In genomic region chr5:107671742-107672211, GRCh38 we compare ENCODE assay signal across 8 cellular contexts. TPM values are rescaled to one million over a fixed set of nuclear protein-coding genes. Genes with fewer than 3 reads are reported as not detected.
A peak's percentile ranks its signal among the peaks of the same experiment; 100 is the strongest.
DNase-seq lines count a peak whose midpoint lies in the region; ATAC-seq and TF ChIP-seq lines count a peak whose summit lies in the region.

No MANE protein-coding gene starts in this region.

- POLR2A ChIA-PET in BJ (lab: Charles Lee), result no interaction called here

- peak overlapping the region; percentile 86 for H2AFZ ChIP-seq in GM23338

- CTCF ChIA-PET in BJ (lab: Yijun Ruan, JAX), result no interaction called here

- no peaks in the 10 kb centered on the region for H3K9me2 ChIP-seq in GM23338 (ENCODE audit: insufficient read depth)

- H3K27me3 ChIP-seq in BJ (ENCODE audit: control insufficient read depth, insufficient read depth, low read length), result peaks cover 16% of the 10 kb centered on the region
- peaks cover 42% of the 10 kb centered on the region for H3K27me3 ChIP-seq in GM23338 (ENCODE audit: insufficient read depth)

- no peaks in the 10 kb centered on the region for H4K20me1 ChIP-seq in GM23338 (replicated peaks; ENCODE audit: insufficient read depth)

- no peak for DNase-seq in BJ (ENCODE audit: low read depth)
- DNase-seq in GM23338 (ENCODE audit: low spot score), result peak; percentile 72
- peak; percentile 82 for DNase-seq in NCI-H345 (lab: John Stamatoyannopoulos, UW)
- DNase-seq in astrocyte of the hippocampus (ENCODE audit: low read depth, low spot score), result peak; percentile 67
- peak; percentile 50 for DNase-seq in inferior parietal cortex (ENCODE audit: extremely low spot score)
- no peak for DNase-seq in stimulated activated effector memory CD8-positive, alpha-beta T cell treated with anti-CD3 and anti-CD28 coated beads, Interleukin-12 subunit alpha, Interleukin-12 subunit beta, amount 100 ng/mL, for 72 hours (ENCODE audit: low spot score in 2 of 2)
- no peak for DNase-seq in GM19240 (ENCODE audit: insufficient read length, low spot score)

- no peaks in the 10 kb centered on the region for H3K36me3 Mint-ChIP-seq in GM23338 (ENCODE audit: low read depth)
- H3K36me3 Mint-ChIP-seq in stimulated activated effector memory CD8-positive, alpha-beta T cell treated with anti-CD3 and anti-CD28 coated beads, Interleukin-12 subunit alpha, Interleukin-12 subunit beta, amount 100 ng/mL, for 72 hours, result no peaks in the 10 kb centered on the region

- H3K36me3 ChIP-seq in BJ (ENCODE audit: control insufficient read depth, insufficient read depth, low read length), result no peaks in the 10 kb centered on the region
- no peaks in the 10 kb centered on the region for H3K36me3 ChIP-seq in GM23338 (ENCODE audit: insufficient read depth)

- ATAC-seq in GM23338 (peak; percentile 1), GM21576 (IDR thresholded peaks at IDR 0.05; ENCODE audit: unreplicated experiment) (no peak)
- ATAC-seq in stimulated activated effector memory CD8-positive, alpha-beta T cell treated with anti-CD3 and anti-CD28 coated beads, Interleukin-12 subunit alpha, Interleukin-12 subunit beta, amount 100 ng/mL, for 72 hours, result no peak

- H3K4me3 ChIP-seq in BJ (ENCODE audit: low read depth, low read length) (peak overlapping the region; percentile 45), GM23338 (peak overlapping the region; percentile 86)

- TF ChIP-seq CTCF in BJ (IDR thresholded peaks at IDR 0.05; ENCODE audit: insufficient read depth, low read depth, low read length) (no peak), GM23338 (conservative IDR thresholded peaks at IDR 0.05; ENCODE audit: low read depth in 2 of 2) (no peak)

- H3K4me2 ChIP-seq in GM23338, result peak overlapping the region; percentile 91

- H3K27ac ChIP-seq in GM23338 (ENCODE audit: low read depth), result no peak overlapping the region

- H3K27ac Mint-ChIP-seq in GM23338, result peak overlapping the region; percentile 72; the same call in 1 of the 2 replicates
- no peak overlapping the region for H3K27ac Mint-ChIP-seq in stimulated activated effector memory CD8-positive, alpha-beta T cell treated with anti-CD3 and anti-CD28 coated beads, Interleukin-12 subunit alpha, Interleukin-12 subunit beta, amount 100 ng/mL, for 72 hours

- peak overlapping the region; percentile 82 for H3K4me3 Mint-ChIP-seq in GM23338
- peak overlapping the region; percentile 75 for H3K4me3 Mint-ChIP-seq in stimulated activated effector memory CD8-positive, alpha-beta T cell treated with anti-CD3 and anti-CD28 coated beads, Interleukin-12 subunit alpha, Interleukin-12 subunit beta, amount 100 ng/mL, for 72 hours

- peaks cover 29% of the 10 kb centered on the region for H3K4me1 ChIP-seq in GM23338 (ENCODE audit: insufficient read depth)

- H3K27me3 Mint-ChIP-seq in GM23338 (ENCODE audit: insufficient read depth, low read depth, poor library complexity), result peaks cover 31% of the 10 kb centered on the region

- peaks cover 28% of the 10 kb centered on the region for H3K79me2 ChIP-seq in GM23338 (replicated peaks; ENCODE audit: insufficient read depth)

- H3K9me3 Mint-ChIP-seq in GM23338, result no peaks in the 10 kb centered on the region
- H3K9me3 Mint-ChIP-seq in stimulated activated effector memory CD8-positive, alpha-beta T cell treated with anti-CD3 and anti-CD28 coated beads, Interleukin-12 subunit alpha, Interleukin-12 subunit beta, amount 100 ng/mL, for 72 hours, result no peaks in the 10 kb centered on the region

- H3F3A ChIP-seq in GM23338 (replicated peaks; ENCODE audit: low read depth), result no peaks in the 10 kb centered on the region

- peaks cover 32% of the 10 kb centered on the region for H3K4me1 Mint-ChIP-seq in GM23338
- peaks cover 31% of the 10 kb centered on the region for H3K4me1 Mint-ChIP-seq in stimulated activated effector memory CD8-positive, alpha-beta T cell treated with anti-CD3 and anti-CD28 coated beads, Interleukin-12 subunit alpha, Interleukin-12 subunit beta, amount 100 ng/mL, for 72 hours

TF ChIP-seq in GM23338, 12 proteins besides CTCF, POLR2A, EP300 and RAD21 (continues in another document):
- no peak for TF ChIP-seq ZNF114 (CRISPR knock-in tag; IDR thresholded peaks at IDR 0.05)
- no peak for TF ChIP-seq EZH2phosphoT487 (IDR thresholded peaks at IDR 0.05; ENCODE audit: unreplicated experiment)
- TF ChIP-seq ZNF331 (CRISPR knock-in tag; IDR thresholded peaks at IDR 0.05; ENCODE audit: low read depth), result no peak
- TF ChIP-seq STAT1 (IDR thresholded peaks at IDR 0.05; ENCODE audit: unreplicated experiment), result no peak
- TF ChIP-seq REST (IDR thresholded peaks at IDR 0.05; ENCODE audit: unreplicated experiment), result no peak
- TF ChIP-seq ETS1 (IDR thresholded peaks at IDR 0.05), result no peak
- no peak for TF ChIP-seq NANOG (IDR thresholded peaks at IDR 0.05; ENCODE audit: borderline replicate concordance)
- no peak for TF ChIP-seq CREB1 (CRISPR knock-in tag; IDR thresholded peaks at IDR 0.05; ENCODE audit: low read depth)
- no peak for TF ChIP-seq POLR2AphosphoS5 (IDR thresholded peaks at IDR 0.05; ENCODE audit: low read depth)

RNA-seq across cellular contexts. Expression of gene EFNA5, which starts 1.0 kb away (rescaled TPM):
- polyA plus RNA-seq in BJ (2011; rRNA removed), result 0.54 and 0.67 TPM in 2 replicates
- polyA minus RNA-seq in BJ (2011; rRNA and poly(A)+ RNA removed), result 0.67 and 0.95 TPM in 2 replicates
- 7.5 and 18.1 TPM in 2 replicates for total RNA-seq in GM23338 (2014; rRNA removed; shearing (Covaris generic))
- polyA plus RNA-seq in GM23338 (2016; fragmentation: Nextera tagmentation; extraction: Ambion mirVana), result 7.4 and 10.1 TPM in 2 replicates

Comparison
In these comparisons a context has a peak if more than half of its experiments do, and no peak if none do; other contexts are left out.
1. DNase-seq: peak in GM23338 (single experiment), NCI-H345 (single experiment), astrocyte of the hippocampus (single experiment) and inferior parietal cortex (single experiment); none in BJ (single experiment), stimulated activated effector memory CD8-positive, alpha-beta T cell treated with anti-CD3 and anti-CD28 coated beads, Interleukin-12 subunit alpha, Interleukin-12 subunit beta, amount 100 ng/mL, for 72 hours (0 of 2) and GM19240 (single experiment).